In genomic region chr3:180881065-180881801, GRCh38 we compare ENCODE assay signal across 2 cellular contexts.
TF ChIP-seq lines count a peak whose summit lies in the region.

No MANE protein-coding gene starts in this region.

TF ChIP-seq in GM23338, 12 proteins besides CTCF, POLR2A, EP300 and RAD21:
- TF ChIP-seq ZNF114 (CRISPR knock-in tag; IDR thresholded peaks at IDR 0.05) (no peak), STAT1 (IDR thresholded peaks at IDR 0.05; ENCODE audit: unreplicated experiment) (no peak), REST (IDR thresholded peaks at IDR 0.05; ENCODE audit: unreplicated experiment) (no peak), EZH2phosphoT487 (IDR thresholded peaks at IDR 0.05; ENCODE audit: unreplicated experiment) (no peak), NANOG (IDR thresholded peaks at IDR 0.05; ENCODE audit: borderline replicate concordance) (no peak), POLR2AphosphoS5 (IDR thresholded peaks at IDR 0.05; ENCODE audit: low read depth) (no peak), ZNF331 (CRISPR knock-in tag; IDR thresholded peaks at IDR 0.05; ENCODE audit: low read depth) (no peak), CREB1 (CRISPR knock-in tag; IDR thresholded peaks at IDR 0.05; ENCODE audit: low read depth) (no peak), JUNB (IDR thresholded peaks at IDR 0.05; ENCODE audit: unreplicated experiment) (no peak), EZH2 (IDR thresholded peaks at IDR 0.05; ENCODE audit: low read depth, unreplicated experiment) (no peak)
- TF ChIP-seq, protein P1, sequence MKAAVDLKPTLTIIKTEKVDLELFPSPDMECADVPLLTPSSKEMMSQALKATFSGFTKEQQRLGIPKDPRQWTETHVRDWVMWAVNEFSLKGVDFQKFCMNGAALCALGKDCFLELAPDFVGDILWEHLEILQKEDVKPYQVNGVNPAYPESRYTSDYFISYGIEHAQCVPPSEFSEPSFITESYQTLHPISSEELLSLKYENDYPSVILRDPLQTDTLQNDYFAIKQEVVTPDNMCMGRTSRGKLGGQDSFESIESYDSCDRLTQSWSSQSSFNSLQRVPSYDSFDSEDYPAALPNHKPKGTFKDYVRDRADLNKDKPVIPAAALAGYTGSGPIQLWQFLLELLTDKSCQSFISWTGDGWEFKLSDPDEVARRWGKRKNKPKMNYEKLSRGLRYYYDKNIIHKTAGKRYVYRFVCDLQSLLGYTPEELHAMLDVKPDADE (IDR thresholded peaks at IDR 0.05), result no peak
- TF ChIP-seq, protein P2, sequence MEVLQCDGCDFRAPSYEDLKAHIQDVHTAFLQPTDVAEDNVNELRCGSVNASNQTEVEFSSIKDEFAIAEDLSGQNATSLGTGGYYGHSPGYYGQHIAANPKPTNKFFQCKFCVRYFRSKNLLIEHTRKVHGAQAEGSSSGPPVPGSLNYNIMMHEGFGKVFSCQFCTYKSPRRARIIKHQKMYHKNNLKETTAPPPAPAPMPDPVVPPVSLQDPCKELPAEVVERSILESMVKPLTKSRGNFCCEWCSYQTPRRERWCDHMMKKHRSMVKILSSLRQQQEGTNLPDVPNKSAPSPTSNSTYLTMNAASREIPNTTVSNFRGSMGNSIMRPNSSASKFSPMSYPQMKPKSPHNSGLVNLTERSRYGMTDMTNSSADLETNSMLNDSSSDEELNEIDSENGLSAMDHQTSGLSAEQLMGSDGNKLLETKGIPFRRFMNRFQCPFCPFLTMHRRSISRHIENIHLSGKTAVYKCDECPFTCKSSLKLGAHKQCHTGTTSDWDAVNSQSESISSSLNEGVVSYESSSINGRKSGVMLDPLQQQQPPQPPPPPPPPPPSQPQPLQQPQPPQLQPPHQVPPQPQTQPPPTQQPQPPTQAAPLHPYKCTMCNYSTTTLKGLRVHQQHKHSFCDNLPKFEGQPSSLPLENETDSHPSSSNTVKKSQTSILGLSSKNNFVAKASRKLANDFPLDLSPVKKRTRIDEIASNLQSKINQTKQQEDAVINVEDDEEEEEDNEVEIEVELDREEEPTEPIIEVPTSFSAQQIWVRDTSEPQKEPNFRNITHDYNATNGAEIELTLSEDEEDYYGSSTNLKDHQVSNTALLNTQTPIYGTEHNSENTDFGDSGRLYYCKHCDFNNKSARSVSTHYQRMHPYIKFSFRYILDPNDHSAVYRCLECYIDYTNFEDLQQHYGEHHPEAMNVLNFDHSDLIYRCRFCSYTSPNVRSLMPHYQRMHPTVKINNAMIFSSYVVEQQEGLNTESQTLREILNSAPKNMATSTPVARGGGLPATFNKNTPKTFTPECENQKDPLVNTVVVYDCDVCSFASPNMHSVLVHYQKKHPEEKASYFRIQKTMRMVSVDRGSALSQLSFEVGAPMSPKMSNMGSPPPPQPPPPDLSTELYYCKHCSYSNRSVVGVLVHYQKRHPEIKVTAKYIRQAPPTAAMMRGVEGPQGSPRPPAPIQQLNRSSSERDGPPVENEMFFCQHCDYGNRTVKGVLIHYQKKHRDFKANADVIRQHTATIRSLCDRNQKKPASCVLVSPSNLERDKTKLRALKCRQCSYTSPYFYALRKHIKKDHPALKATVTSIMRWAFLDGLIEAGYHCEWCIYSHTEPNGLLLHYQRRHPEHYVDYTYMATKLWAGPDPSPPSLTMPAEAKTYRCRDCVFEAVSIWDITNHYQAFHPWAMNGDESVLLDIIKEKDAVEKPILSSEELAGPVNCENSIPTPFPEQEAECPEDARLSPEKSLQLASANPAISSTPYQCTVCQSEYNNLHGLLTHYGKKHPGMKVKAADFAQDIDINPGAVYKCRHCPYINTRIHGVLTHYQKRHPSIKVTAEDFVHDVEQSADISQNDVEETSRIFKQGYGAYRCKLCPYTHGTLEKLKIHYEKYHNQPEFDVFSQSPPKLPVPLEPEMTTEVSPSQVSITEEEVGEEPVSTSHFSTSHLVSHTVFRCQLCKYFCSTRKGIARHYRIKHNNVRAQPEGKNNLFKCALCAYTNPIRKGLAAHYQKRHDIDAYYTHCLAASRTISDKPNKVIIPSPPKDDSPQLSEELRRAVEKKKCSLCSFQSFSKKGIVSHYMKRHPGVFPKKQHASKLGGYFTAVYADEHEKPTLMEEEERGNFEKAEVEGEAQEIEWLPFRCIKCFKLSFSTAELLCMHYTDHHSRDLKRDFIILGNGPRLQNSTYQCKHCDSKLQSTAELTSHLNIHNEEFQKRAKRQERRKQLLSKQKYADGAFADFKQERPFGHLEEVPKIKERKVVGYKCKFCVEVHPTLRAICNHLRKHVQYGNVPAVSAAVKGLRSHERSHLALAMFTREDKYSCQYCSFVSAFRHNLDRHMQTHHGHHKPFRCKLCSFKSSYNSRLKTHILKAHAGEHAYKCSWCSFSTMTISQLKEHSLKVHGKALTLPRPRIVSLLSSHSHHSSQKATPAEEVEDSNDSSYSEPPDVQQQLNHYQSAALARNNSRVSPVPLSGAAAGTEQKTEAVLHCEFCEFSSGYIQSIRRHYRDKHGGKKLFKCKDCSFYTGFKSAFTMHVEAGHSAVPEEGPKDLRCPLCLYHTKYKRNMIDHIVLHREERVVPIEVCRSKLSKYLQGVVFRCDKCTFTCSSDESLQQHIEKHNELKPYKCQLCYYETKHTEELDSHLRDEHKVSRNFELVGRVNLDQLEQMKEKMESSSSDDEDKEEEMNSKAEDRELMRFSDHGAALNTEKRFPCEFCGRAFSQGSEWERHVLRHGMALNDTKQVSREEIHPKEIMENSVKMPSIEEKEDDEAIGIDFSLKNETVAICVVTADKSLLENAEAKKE (CRISPR knock-in tag; IDR thresholded peaks at IDR 0.05), result no peak

TF ChIP-seq in K562, 482 proteins besides CTCF, POLR2A, EP300 and RAD21 (continues in another document):
- no peak for TF ChIP-seq XRCC5 (IDR thresholded peaks at IDR 0.05; ENCODE audit: low read depth, low read length)
- no peak for TF ChIP-seq NBN (IDR thresholded peaks at IDR 0.05; ENCODE audit: low read depth)
- no peak for TF ChIP-seq NFIC (IDR thresholded peaks at IDR 0.05)
- TF ChIP-seq ZNF12 (CRISPR knock-in tag; IDR thresholded peaks at IDR 0.05), result no peak
- TF ChIP-seq NFYB (IDR thresholded peaks at IDR 0.05; ENCODE audit: extremely low read depth, insufficient read length), result no peak
- TF ChIP-seq TFAM (CRISPR knock-in tag; conservative IDR thresholded peaks at IDR 0.05), result no peak
- TF ChIP-seq L3MBTL2 (IDR thresholded peaks at IDR 0.05), result peak; percentile 61; the same call in 1 of the 2 replicates
- peak; percentile 65 for TF ChIP-seq PRDM10 (IDR thresholded peaks at IDR 0.05; ENCODE audit: partially characterized antibody)
- TF ChIP-seq THRB (CRISPR knock-in tag; conservative IDR thresholded peaks at IDR 0.05), result no peak
- no peak for TF ChIP-seq GABPB1 (CRISPR knock-in tag; IDR thresholded peaks at IDR 0.05)
- TF ChIP-seq CBX2 (IDR thresholded peaks at IDR 0.05; ENCODE audit: insufficient read depth, low read length, poor library complexity, severe bottlenecking), result no peak
- no peak for TF ChIP-seq CBX8 (IDR thresholded peaks at IDR 0.05; ENCODE audit: borderline replicate concordance, extremely low read depth, low read depth, low read length, poor library complexity, severe bottlenecking)
- TF ChIP-seq, protein P3, sequence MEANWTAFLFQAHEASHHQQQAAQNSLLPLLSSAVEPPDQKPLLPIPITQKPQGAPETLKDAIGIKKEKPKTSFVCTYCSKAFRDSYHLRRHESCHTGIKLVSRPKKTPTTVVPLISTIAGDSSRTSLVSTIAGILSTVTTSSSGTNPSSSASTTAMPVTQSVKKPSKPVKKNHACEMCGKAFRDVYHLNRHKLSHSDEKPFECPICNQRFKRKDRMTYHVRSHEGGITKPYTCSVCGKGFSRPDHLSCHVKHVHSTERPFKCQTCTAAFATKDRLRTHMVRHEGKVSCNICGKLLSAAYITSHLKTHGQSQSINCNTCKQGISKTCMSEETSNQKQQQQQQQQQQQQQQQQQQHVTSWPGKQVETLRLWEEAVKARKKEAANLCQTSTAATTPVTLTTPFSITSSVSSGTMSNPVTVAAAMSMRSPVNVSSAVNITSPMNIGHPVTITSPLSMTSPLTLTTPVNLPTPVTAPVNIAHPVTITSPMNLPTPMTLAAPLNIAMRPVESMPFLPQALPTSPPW (CRISPR knock-in tag; IDR thresholded peaks at IDR 0.05), result no peak
- TF ChIP-seq BACH1 (tag; IDR thresholded peaks at IDR 0.05), result no peak
- no peak for TF ChIP-seq ZNF165 (CRISPR knock-in tag; IDR thresholded peaks at IDR 0.05; ENCODE audit: borderline replicate concordance)
- no peak for TF ChIP-seq SAFB2 (IDR thresholded peaks at IDR 0.05; ENCODE audit: borderline replicate concordance, low read depth, low read length, severe bottlenecking)
- no peak for TF ChIP-seq BRD9 (IDR thresholded peaks at IDR 0.05; ENCODE audit: low read depth, partially characterized antibody)
- TF ChIP-seq YBX1 (IDR thresholded peaks at IDR 0.05), result no peak
- no peak for TF ChIP-seq BCL6 (CRISPR knock-in tag; IDR thresholded peaks at IDR 0.05)
- 0 out of 3 replicates have a peak, but pooled peaks of 1 of the 2 experiments have one; percentile 40 for TF ChIP-seq CBX3 (IDR thresholded peaks at IDR 0.05; ENCODE audit: borderline replicate concordance in 1 of 2, low read length in 2 of 2)
- no peak for TF ChIP-seq IRF1 (CRISPR knock-in tag; IDR thresholded peaks at IDR 0.05; ENCODE audit: borderline replicate concordance)
- no peak for TF ChIP-seq SREBF1 (IDR thresholded peaks at IDR 0.05; ENCODE audit: borderline replicate concordance, low read depth, low read length)
- TF ChIP-seq CBFA2T3 (IDR thresholded peaks at IDR 0.05), result no peak
- TF ChIP-seq MYC (IDR thresholded peaks at IDR 0.05; ENCODE audit: low read depth, low read length), result peak; percentile 83
- TF ChIP-seq MYC (CRISPR knock-in tag; IDR thresholded peaks at IDR 0.05; ENCODE audit: borderline replicate concordance, low read depth), result no peak
- TF ChIP-seq POLR2H (tag; IDR thresholded peaks at IDR 0.05; ENCODE audit: low read depth), result 0 out of 2 replicates have a peak, but pooled peaks have one; percentile 16
- TF ChIP-seq FOXK2 (conservative IDR thresholded peaks at IDR 0.05 in 1 of 2, IDR thresholded peaks at IDR 0.05 in 1 of 2; ENCODE audit: low read depth in 2 of 2), result no peak
- no peak for TF ChIP-seq PRPF4 (IDR thresholded peaks at IDR 0.05; ENCODE audit: insufficient read depth, low read depth, low read length, poor library complexity, severe bottlenecking)
- TF ChIP-seq, protein P4, sequence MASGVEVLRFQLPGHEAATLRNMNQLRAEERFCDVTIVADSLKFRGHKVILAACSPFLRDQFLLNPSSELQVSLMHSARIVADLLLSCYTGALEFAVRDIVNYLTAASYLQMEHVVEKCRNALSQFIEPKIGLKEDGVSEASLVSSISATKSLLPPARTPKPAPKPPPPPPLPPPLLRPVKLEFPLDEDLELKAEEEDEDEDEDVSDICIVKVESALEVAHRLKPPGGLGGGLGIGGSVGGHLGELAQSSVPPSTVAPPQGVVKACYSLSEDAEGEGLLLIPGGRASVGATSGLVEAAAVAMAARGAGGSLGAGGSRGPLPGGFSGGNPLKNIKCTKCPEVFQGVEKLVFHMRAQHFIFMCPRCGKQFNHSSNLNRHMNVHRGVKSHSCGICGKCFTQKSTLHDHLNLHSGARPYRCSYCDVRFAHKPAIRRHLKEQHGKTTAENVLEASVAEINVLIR (CRISPR knock-in tag; IDR thresholded peaks at IDR 0.05), result no peak
- TF ChIP-seq NFRKB (IDR thresholded peaks at IDR 0.05; ENCODE audit: low read depth), result peak; percentile 81; the same call in 1 of the 2 replicates
- TF ChIP-seq HCFC1 (IDR thresholded peaks at IDR 0.05; ENCODE audit: low read depth, low read length), result no peak
- no peak for TF ChIP-seq CEBPB (tag; IDR thresholded peaks at IDR 0.05)
- no peak for TF ChIP-seq EZH2 (IDR thresholded peaks at IDR 0.05; ENCODE audit: borderline replicate concordance, low read depth, low read length)
- no peak for TF ChIP-seq ZNF511 (CRISPR knock-in tag; IDR thresholded peaks at IDR 0.05)
